In the genomic region with DNA sequence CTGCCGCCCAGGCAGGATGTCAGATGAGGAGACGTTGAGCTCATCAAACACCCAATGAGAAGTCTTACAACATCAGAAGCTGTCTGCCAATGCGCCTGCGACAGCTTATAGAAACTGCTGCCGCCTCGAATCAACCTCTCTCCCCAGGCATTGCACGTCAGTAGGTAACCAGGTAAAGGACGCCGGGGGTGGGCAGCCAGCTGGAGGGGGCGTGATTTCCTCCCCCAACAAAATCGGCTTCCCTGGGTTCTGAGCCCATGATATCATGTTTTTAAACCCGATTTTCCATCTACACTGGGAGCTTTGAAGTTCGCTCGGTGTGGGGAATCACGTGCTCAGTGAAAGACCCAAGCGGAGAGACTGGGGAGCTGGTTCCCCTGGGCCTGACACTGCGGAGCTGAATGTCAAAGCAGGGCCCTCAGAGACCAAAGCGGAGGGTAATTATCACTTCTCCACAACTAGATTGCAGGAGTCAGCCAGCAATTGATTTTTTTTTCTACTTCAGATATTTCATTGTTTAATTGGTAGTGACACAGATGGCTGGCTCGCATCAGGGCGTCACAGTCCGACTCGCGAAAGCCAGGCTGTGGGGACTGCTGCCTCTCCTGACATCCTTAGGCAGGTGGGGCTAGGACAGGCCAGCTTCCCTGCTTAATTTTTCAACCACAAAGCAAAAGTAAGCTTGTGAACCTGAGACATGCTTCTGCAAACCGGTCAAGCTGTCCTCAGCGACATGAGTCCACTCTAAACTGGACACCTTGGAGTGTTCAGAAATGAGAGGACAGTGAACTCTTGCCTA, we compare ENCODE assay signal across 12 cellular contexts. TPM values are rescaled to one million over a fixed set of nuclear protein-coding genes. Genes with fewer than 3 reads are reported as not detected.
DNase-seq lines count a peak whose midpoint lies in the region; ATAC-seq and TF ChIP-seq lines count a peak whose summit lies in the region.
"Had no signal": no experiment of that assay in that cellular context is flagged by ENCODE, and none has a peak within 500 bp of the region (broad histone marks: within the 10 kb centered on the region; RNA-seq: fewer than 3 reads in every experiment).

No MANE protein-coding gene starts in this region.

- H3K27me3 ChIP-seq in iPS-20b (ENCODE audit: insufficient read depth, low read length) (no peaks in the 10 kb centered on the region; the same call in 1 of the 2 replicates), GM23248 (replicated peaks; ENCODE audit: insufficient read depth) (peaks cover 64% of the 10 kb centered on the region)
- H3K27me3 ChIP-seq: Peyer's patch had no signal

- H4K20me1 ChIP-seq in GM23248 (ENCODE audit: insufficient read depth), result no peaks in the 10 kb centered on the region

- H3K36me3 ChIP-seq in iPS-20b (ENCODE audit: insufficient read depth, low read depth, low read length) (no peaks in the 10 kb centered on the region), GM23248 (ENCODE audit: low read depth) (no peaks in the 10 kb centered on the region)
- H3K36me3 ChIP-seq: Peyer's patch had no signal

- no peak for TF ChIP-seq CTCF in CD14-positive monocyte (IDR thresholded peaks at IDR 0.05)

- peak overlapping the region; percentile 25; the same call in 1 of the 2 replicates for H3K9ac ChIP-seq in iPS-20b (ENCODE audit: low read depth, low read length)
- no peak overlapping the region for H3K9ac ChIP-seq in GM23248

- H3K9me3 Mint-ChIP-seq in CD14-positive monocyte, result peaks cover 0 to 2% (median 0%) of the 10 kb centered on the region in 7 donors

- DNase-seq in CD14-positive monocyte (ENCODE audit: low spot score), result no peak
- DNase-seq in NCI-H1417 (lab: John Stamatoyannopoulos, UW), result peak in 2 of 3 experiments; percentile 62 to 84
- DNase-seq in activated CD4-positive, alpha-beta T cell treated with anti-CD3 and anti-CD28 coated beads, Interleukin-2, amount 50 U/mL, for 4 hours, result peak; percentile 25 to 29
- no peak for DNase-seq in posterior vena cava (ENCODE audit: low spot score)
- no peak for DNase-seq in GM23248
- DNase-seq: dermis blood vessel endothelial cell had no signal

- intact Hi-C loops in CD14-positive monocyte (cut with micrococcal nuclease) (no loop called here), posterior vena cava (cut with DNase I) (loop anchor here in 1 of 2 donors (5.0 kb wide), 1 partner anchor 458 kb away; no protein-coding TSS in a partner anchor)

- H3K27ac ChIP-seq in iPS-20b (ENCODE audit: low read length), result no peak overlapping the region
- H3K27ac ChIP-seq in GM23248, result no peak overlapping the region
- H3K27ac ChIP-seq: C4-2B had no signal

- H3F3A ChIP-seq in GM23248 (ENCODE audit: insufficient read depth), result no peaks in the 10 kb centered on the region

- peaks cover 39% of the 10 kb centered on the region for H3K4me1 Mint-ChIP-seq in CD14-positive monocyte

- H3K4me1 ChIP-seq in iPS-20b (ENCODE audit: insufficient read depth, low read length), result peaks cover 20% of the 10 kb centered on the region
- no peaks in the 10 kb centered on the region for H3K4me1 ChIP-seq in GM23248 (ENCODE audit: insufficient read depth)

- H3K4me3 Mint-ChIP-seq in CD14-positive monocyte, result peak overlapping the region; percentile 43 to 66

- peak overlapping the region in 1 of 7 donors; percentile 85 for H3K27ac Mint-ChIP-seq in CD14-positive monocyte

- no peak for ATAC-seq in HG02678 (IDR thresholded peaks at IDR 0.05; ENCODE audit: unreplicated experiment)
- ATAC-seq in HG02588 (IDR thresholded peaks at IDR 0.05; ENCODE audit: unreplicated experiment), result no peak

- peaks cover 9 to 10% of the 10 kb centered on the region in 2 donors for H3K36me3 Mint-ChIP-seq in CD14-positive monocyte

- H2AFZ ChIP-seq in GM23248, result no peak overlapping the region

- WGBS in GM23248 (ENCODE audit: low coverage in 1 of 2, low lambda C conversion rate in 2 of 2, missing lambda C conversion rate in 2 of 2), 2 experiments, result 31% methylated on average over 25 of the region's 25 CpGs

- in situ Hi-C loops in GM23248 (cut with MboI), result no loop called here

- H3K9me3 ChIP-seq in iPS-20b (ENCODE audit: insufficient read depth, low read depth, low read length) (no peaks in the 10 kb centered on the region), GM23248 (ENCODE audit: low read depth) (no peaks in the 10 kb centered on the region)
- H3K9me3 ChIP-seq: Peyer's patch had no signal

- H3K4me3 ChIP-seq in iPS-20b (ENCODE audit: low read length) (peak overlapping the region; percentile 16; the same call in 1 of the 2 replicates), GM23248 (no peak overlapping the region)
- H3K4me3 ChIP-seq: Peyer's patch had no signal

- H3K4me2 ChIP-seq in GM23248 (ENCODE audit: unreplicated experiment), result no peak overlapping the region

- H3K79me2 ChIP-seq in GM23248 (ENCODE audit: insufficient read depth), result no peaks in the 10 kb centered on the region

- H3K27me3 Mint-ChIP-seq in CD14-positive monocyte (ENCODE audit: low read depth in 3 of 3), result peaks cover 14 to 37% (median 24%) of the 10 kb centered on the region in 3 donors

- H3K9me2 ChIP-seq in GM23248 (ENCODE audit: insufficient read depth), result no peaks in the 10 kb centered on the region

RNA-seq across cellular contexts. Expression of gene FAM83F, which starts 15.4 kb away (rescaled TPM):
- polyA plus RNA-seq in CD14-positive monocyte (under 1 TPM in 1 of 2 donors, not detected in 1; 0.01 TPM), GM23248 (2016; fragmentation: Nextera tagmentation; extraction: Ambion mirVana) (not detected in 2 replicates)
- under 1 TPM in 1 of 2 donors, not detected in 1; 0.42 TPM for total RNA-seq in posterior vena cava
- not detected in 2 replicates for total RNA-seq in GM23248 (2014; rRNA removed; shearing (Covaris generic))
- total RNA-seq: osteocyte had no signal

RNA-seq across cellular contexts. Expression of gene TMA7B, which starts 50.0 kb away (rescaled TPM):
- polyA plus RNA-seq in CD14-positive monocyte (under 1 TPM in 1 of 2 donors, not detected in 1; 0.13 TPM), GM23248 (2016; fragmentation: Nextera tagmentation; extraction: Ambion mirVana) (not detected in 2 replicates)
- total RNA-seq in posterior vena cava, result under 1 TPM in 1 of 2 donors, not detected in 1; 0.29 TPM
- total RNA-seq in GM23248 (2014; rRNA removed; shearing (Covaris generic)), result not detected in 2 replicates
- total RNA-seq: dermis blood vessel endothelial cell, osteocyte, Peyer's patch had no signal

Comparison
In these comparisons a context has a peak if more than half of its experiments do, and no peak if none do; other contexts are left out.
1. DNase-seq: peak in NCI-H1417 (2 of 3) and activated CD4-positive, alpha-beta T cell treated with anti-CD3 and anti-CD28 coated beads, Interleukin-2, amount 50 U/mL, for 4 hours (2 of 2); none in CD14-positive monocyte (single experiment), posterior vena cava (single experiment) and GM23248 (single experiment).